Comparison of ENCODE assay signal across 21 cellular contexts in genomic region chr3:138338244-138338643, GRCh38. TPM values are rescaled to one million over a fixed set of nuclear protein-coding genes. Genes with fewer than 3 reads are reported as not detected.
"Had no signal": no experiment of that assay in that cellular context is flagged by ENCODE, and none has a peak within 500 bp of the region (broad histone marks: within the 10 kb centered on the region; RNA-seq: fewer than 3 reads in every experiment).

No MANE protein-coding gene starts in this region.

- H3K36me3 ChIP-seq: heart right ventricle, lower lobe of right lung, pancreas, prostate gland, sigmoid colon, stomach had no signal

- H3K27ac ChIP-seq: dorsolateral prefrontal cortex, lower lobe of right lung, pancreas, prostate gland, sigmoid colon, stomach had no signal

- H3K4me3 ChIP-seq: dorsolateral prefrontal cortex, heart right ventricle, lower lobe of right lung, pancreas, prostate gland, sigmoid colon, stomach had no signal

- H3K4me1 ChIP-seq: lower lobe of right lung, prostate gland, sigmoid colon, stomach had no signal

- DNase-seq: cortex of kidney; dorsolateral prefrontal cortex; effector CD8-positive, alpha-beta T cell; foreskin melanocyte; heart right ventricle; hypothalamus; islet precursor cell; lower lobe of right lung; midbrain; naive B cell; occipital lobe; pancreas; sigmoid colon; small intestine; stimulated activated CD4-positive, alpha-beta T cell treated with anti-CD3 and anti-CD28 coated beads, Interleukin-12 subunit alpha, Interleukin-12 subunit beta, amount 100 ng/mL, for 4 hours; stimulated activated naive CD4-positive, alpha-beta T cell; stomach; substantia nigra had no signal

- H3K27me3 ChIP-seq: dorsolateral prefrontal cortex, heart right ventricle, pancreas, sigmoid colon, stomach had no signal

- ATAC-seq: left lobe of liver, lower lobe of right lung, pancreas had no signal

- H3K9me3 ChIP-seq: heart right ventricle, lower lobe of right lung, pancreas, prostate gland, sigmoid colon, stomach had no signal

RNA-seq across cellular contexts. Expression of gene NME9, which starts 8.6 kb away (rescaled TPM):
- total RNA-seq: glomerular endothelial cell, left lobe of liver, sigmoid colon had no signal
